In the genomic region with DNA sequence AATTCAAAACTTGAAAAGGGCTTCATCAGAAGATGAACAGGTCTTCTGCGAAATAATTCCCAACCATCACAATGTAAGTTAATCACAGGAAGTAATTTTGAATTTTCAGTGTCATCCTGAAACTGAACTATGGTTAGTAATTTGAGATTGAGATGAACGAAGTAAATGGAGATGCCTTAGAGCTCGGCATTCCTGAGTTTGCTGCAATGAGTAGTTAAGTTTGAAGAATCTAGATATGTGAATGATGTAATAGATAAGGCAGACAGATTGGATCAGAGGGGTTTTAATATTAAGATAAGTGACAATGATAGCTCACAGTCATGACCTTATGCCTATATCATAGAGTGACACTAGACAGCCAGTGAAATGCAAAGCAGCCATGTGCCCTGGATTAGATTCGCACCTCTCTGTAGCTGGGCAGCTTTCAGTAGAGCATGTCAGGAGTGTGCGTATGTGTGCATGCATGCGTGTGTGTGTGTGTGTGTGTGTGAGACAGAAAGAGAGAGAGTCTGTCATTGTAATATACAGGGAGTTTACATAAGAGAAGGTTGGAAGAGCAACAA, we compare ENCODE assay signal across 10 cellular contexts.
DNase-seq lines count a peak whose midpoint lies in the region; ATAC-seq, FAIRE-seq and TF ChIP-seq lines count a peak whose summit lies in the region.
"Had no signal": no experiment of that assay in that cellular context is flagged by ENCODE, and none has a peak within 500 bp of the region (broad histone marks: within the 10 kb centered on the region; RNA-seq: fewer than 3 reads in every experiment).

No MANE protein-coding gene starts in this region.

- H3K4me3 ChIP-seq in KMS-11 (IDR thresholded peaks at IDR 0.05; ENCODE audit: insufficient read depth, low read depth, low read length) (no peak overlapping the region), gastrocnemius medialis (no peak overlapping the region)
- H3K4me3 ChIP-seq: heart left ventricle had no signal

- H3K4me2 ChIP-seq in KMS-11, result peak overlapping the region; percentile 83

- intact Hi-C loops in gastrocnemius medialis (cut with DNase I; ENCODE audit: low total_unique reads), result no loop called here

- peaks cover 70% of the 10 kb centered on the region for H3K4me1 ChIP-seq in KMS-11 (ENCODE audit: low read depth, poor library complexity, severe bottlenecking)
- peaks cover 13% of the 10 kb centered on the region in 2 donors for H3K4me1 ChIP-seq in gastrocnemius medialis

- in situ Hi-C loops in gastrocnemius medialis (cut with MboI; ENCODE audit: low sequenced_read_pairs in 4 of 4), result no loop called here

- H3K27ac Mint-ChIP-seq in memory B cell, result peak overlapping the region; percentile 63

- no peak overlapping the region for H3K9ac ChIP-seq in KMS-11

- peak; percentile 97 for FAIRE-seq in GM18507 (lab: Jason Lieb, UNC)

- H3K36me3 ChIP-seq in KMS-11 (ENCODE audit: insufficient read depth) (no peaks in the 10 kb centered on the region), gastrocnemius medialis (no peaks in the 10 kb centered on the region)
- H3K36me3 ChIP-seq: heart left ventricle had no signal

- no peak for TF ChIP-seq POLR2A in gastrocnemius medialis (IDR thresholded peaks at IDR 0.05)

- no peak for TF ChIP-seq CTCF in KMS-11 (conservative IDR thresholded peaks at IDR 0.05; ENCODE audit: low read depth, low read length)
- TF ChIP-seq CTCF in gastrocnemius medialis (IDR thresholded peaks at IDR 0.05 in 4 of 5, conservative IDR thresholded peaks at IDR 0.05 in 1 of 5), result no peak

- H4K20me1 ChIP-seq in KMS-11 (ENCODE audit: insufficient read depth), result no peaks in the 10 kb centered on the region

- DNase-seq in GM18507 (ENCODE audit: extremely low spot score, insufficient read length, low read depth) (no peak), memory B cell (ENCODE audit: low spot score in 2 of 2) (peak; percentile 16 to 45), hypothalamus (lab: John Stamatoyannopoulos, UW) (no peak), HuH-7 (ENCODE audit: low spot score) (no peak), NOMO-1 (lab: John Stamatoyannopoulos, UW; ENCODE audit: unreplicated experiment in 2 of 2) (no peak), gastrocnemius medialis (no peak)
- DNase-seq: heart left ventricle, NCI-H1105 treated with DMSO at 0.1 percent for 48 hours had no signal

- peak overlapping the region; percentile 32 for H3K27ac ChIP-seq in KMS-11
- H3K27ac ChIP-seq in gastrocnemius medialis, result no peak overlapping the region
- H3K27ac ChIP-seq: heart left ventricle had no signal

- H3K9me3 ChIP-seq in gastrocnemius medialis, result no peaks in the 10 kb centered on the region
- H3K9me3 ChIP-seq: heart left ventricle had no signal

- H3K27me3 Mint-ChIP-seq in memory B cell, result no peaks in the 10 kb centered on the region

- H3K4me3 Mint-ChIP-seq in memory B cell, result no peak overlapping the region

- H3K27me3 ChIP-seq in KMS-11 (ENCODE audit: insufficient read depth, low read depth) (no peaks in the 10 kb centered on the region), gastrocnemius medialis (no peaks in the 10 kb centered on the region)
- H3K27me3 ChIP-seq: heart left ventricle had no signal

- H3K79me2 ChIP-seq in KMS-11 (ENCODE audit: insufficient read depth, low read depth), result no peaks in the 10 kb centered on the region

- no peaks in the 10 kb centered on the region for H3K36me3 Mint-ChIP-seq in memory B cell

- H3K9me3 Mint-ChIP-seq in memory B cell, result no peaks in the 10 kb centered on the region

- H3K4me1 Mint-ChIP-seq in memory B cell, result peaks cover 32% of the 10 kb centered on the region

- no peak overlapping the region for H2AFZ ChIP-seq in KMS-11 (ENCODE audit: low read depth)

- peak; percentile 47 for ATAC-seq in GM21619 (IDR thresholded peaks at IDR 0.05; ENCODE audit: unreplicated experiment)
- ATAC-seq in memory B cell (ENCODE audit: low read depth), result peak; percentile 85
- no peak for ATAC-seq in gastrocnemius medialis

Comparison
In these comparisons a context has a peak if more than half of its experiments do, and no peak if none do; other contexts are left out.
1. DNase-seq: peak in memory B cell (2 of 2); none in GM18507 (single experiment), hypothalamus (0 of 51), HuH-7 (single experiment), NOMO-1 (0 of 2) and gastrocnemius medialis (0 of 2).
2. ATAC-seq: peak in GM21619 (single experiment) and memory B cell (single experiment); none in gastrocnemius medialis (0 of 2).